Comparison of ENCODE assay signal across 26 cellular contexts in genomic region chr3:117519776-117520175, GRCh38.
"Had no signal": no experiment of that assay in that cellular context is flagged by ENCODE, and none has a peak within 500 bp of the region (broad histone marks: within the 10 kb centered on the region; RNA-seq: fewer than 3 reads in every experiment).

No MANE protein-coding gene starts in this region.

- H3K27me3 ChIP-seq: dorsolateral prefrontal cortex, esophagus squamous epithelium, gastrocnemius medialis, left lung had no signal

- H3K4me3 ChIP-seq: coronary artery, dorsolateral prefrontal cortex, esophagus squamous epithelium, gastrocnemius medialis, heart right ventricle, left lung, lower lobe of right lung had no signal

- H3K4me1 Mint-ChIP-seq: immature natural killer cell; naive thymus-derived CD4-positive, alpha-beta T cell had no signal

- H3K36me3 ChIP-seq: esophagus squamous epithelium, gastrocnemius medialis, heart right ventricle, left lung, lower lobe of right lung had no signal

- H3K27me3 Mint-ChIP-seq: effector memory CD8-positive, alpha-beta T cell; naive thymus-derived CD4-positive, alpha-beta T cell had no signal

- H3K4me3 Mint-ChIP-seq: effector memory CD8-positive, alpha-beta T cell; endodermal cell; immature natural killer cell; mesothelial cell of epicardium; naive thymus-derived CD4-positive, alpha-beta T cell had no signal

- H3K36me3 Mint-ChIP-seq: mesothelial cell of epicardium had no signal

- H3K9me3 ChIP-seq: esophagus squamous epithelium, gastrocnemius medialis, heart right ventricle, left lung, lower lobe of right lung had no signal

- H3K27ac Mint-ChIP-seq: effector memory CD8-positive, alpha-beta T cell; endodermal cell; immature natural killer cell; mesothelial cell of epicardium; naive thymus-derived CD4-positive, alpha-beta T cell had no signal

- H3K9me3 Mint-ChIP-seq: endodermal cell, mesothelial cell of epicardium had no signal

- H3K27ac ChIP-seq: coronary artery, dorsolateral prefrontal cortex, epithelial cell of prostate, esophagus squamous epithelium, gastrocnemius medialis, heart right ventricle, left lung, lower lobe of right lung had no signal

- ATAC-seq: effector memory CD8-positive, alpha-beta T cell; esophagus mucosa; gastrocnemius medialis; heart right ventricle; left lung; left ventricle myocardium superior; lower lobe of right lung; naive thymus-derived CD4-positive, alpha-beta T cell had no signal

- DNase-seq: dermis blood vessel endothelial cell; dorsolateral prefrontal cortex; effector CD4-positive, alpha-beta T cell; effector memory CD8-positive, alpha-beta T cell; endodermal cell; erythroblast; esophagus squamous epithelium; foreskin fibroblast; foreskin melanocyte; gastrocnemius medialis; head of caudate nucleus; heart right ventricle; hippocampal formation; immature natural killer cell; islet precursor cell; kidney; kidney glomerular epithelial cell; left lung; left ventricle myocardium superior; lower lobe of right lung; mesenchymal stem cell; naive thymus-derived CD4-positive, alpha-beta T cell had no signal

- H3K4me1 ChIP-seq: esophagus squamous epithelium, gastrocnemius medialis, heart right ventricle, left lung, lower lobe of right lung had no signal
